ENCODE assay signal across 1 cellular context in genomic region chr14:24141030-24141880, GRCh38.
TF ChIP-seq lines count a peak whose summit lies in the region.

A gene with protein sequence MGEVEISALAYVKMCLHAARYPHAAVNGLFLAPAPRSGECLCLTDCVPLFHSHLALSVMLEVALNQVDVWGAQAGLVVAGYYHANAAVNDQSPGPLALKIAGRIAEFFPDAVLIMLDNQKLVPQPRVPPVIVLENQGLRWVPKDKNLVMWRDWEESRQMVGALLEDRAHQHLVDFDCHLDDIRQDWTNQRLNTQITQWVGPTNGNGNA (minus strand): TSS chr14:24141591. CDS start chr14:24141304, 287 bp downstream.

TF ChIP-seq in K562, 482 proteins besides CTCF, POLR2A, EP300 and RAD21 (continued from another document and continues in another):
- TF ChIP-seq, protein P1, sequence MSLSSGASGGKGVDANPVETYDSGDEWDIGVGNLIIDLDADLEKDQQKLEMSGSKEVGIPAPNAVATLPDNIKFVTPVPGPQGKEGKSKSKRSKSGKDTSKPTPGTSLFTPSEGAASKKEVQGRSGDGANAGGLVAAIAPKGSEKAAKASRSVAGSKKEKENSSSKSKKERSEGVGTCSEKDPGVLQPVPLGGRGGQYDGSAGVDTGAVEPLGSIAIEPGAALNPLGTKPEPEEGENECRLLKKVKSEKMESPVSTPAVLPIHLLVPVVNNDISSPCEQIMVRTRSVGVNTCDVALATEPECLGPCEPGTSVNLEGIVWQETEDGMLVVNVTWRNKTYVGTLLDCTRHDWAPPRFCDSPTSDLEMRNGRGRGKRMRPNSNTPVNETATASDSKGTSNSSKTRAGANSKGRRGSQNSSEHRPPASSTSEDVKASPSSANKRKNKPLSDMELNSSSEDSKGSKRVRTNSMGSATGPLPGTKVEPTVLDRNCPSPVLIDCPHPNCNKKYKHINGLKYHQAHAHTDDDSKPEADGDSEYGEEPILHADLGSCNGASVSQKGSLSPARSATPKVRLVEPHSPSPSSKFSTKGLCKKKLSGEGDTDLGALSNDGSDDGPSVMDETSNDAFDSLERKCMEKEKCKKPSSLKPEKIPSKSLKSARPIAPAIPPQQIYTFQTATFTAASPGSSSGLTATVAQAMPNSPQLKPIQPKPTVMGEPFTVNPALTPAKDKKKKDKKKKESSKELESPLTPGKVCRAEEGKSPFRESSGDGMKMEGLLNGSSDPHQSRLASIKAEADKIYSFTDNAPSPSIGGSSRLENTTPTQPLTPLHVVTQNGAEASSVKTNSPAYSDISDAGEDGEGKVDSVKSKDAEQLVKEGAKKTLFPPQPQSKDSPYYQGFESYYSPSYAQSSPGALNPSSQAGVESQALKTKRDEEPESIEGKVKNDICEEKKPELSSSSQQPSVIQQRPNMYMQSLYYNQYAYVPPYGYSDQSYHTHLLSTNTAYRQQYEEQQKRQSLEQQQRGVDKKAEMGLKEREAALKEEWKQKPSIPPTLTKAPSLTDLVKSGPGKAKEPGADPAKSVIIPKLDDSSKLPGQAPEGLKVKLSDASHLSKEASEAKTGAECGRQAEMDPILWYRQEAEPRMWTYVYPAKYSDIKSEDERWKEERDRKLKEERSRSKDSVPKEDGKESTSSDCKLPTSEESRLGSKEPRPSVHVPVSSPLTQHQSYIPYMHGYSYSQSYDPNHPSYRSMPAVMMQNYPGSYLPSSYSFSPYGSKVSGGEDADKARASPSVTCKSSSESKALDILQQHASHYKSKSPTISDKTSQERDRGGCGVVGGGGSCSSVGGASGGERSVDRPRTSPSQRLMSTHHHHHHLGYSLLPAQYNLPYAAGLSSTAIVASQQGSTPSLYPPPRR (CRISPR knock-in tag; IDR thresholded peaks at IDR 0.05; ENCODE audit: borderline replicate concordance): no peak
- TF ChIP-seq MBD2 (IDR thresholded peaks at IDR 0.05; ENCODE audit: borderline replicate concordance, low read depth): peak; percentile 81; the same call in 1 of the 2 replicates
- TF ChIP-seq, protein P2, sequence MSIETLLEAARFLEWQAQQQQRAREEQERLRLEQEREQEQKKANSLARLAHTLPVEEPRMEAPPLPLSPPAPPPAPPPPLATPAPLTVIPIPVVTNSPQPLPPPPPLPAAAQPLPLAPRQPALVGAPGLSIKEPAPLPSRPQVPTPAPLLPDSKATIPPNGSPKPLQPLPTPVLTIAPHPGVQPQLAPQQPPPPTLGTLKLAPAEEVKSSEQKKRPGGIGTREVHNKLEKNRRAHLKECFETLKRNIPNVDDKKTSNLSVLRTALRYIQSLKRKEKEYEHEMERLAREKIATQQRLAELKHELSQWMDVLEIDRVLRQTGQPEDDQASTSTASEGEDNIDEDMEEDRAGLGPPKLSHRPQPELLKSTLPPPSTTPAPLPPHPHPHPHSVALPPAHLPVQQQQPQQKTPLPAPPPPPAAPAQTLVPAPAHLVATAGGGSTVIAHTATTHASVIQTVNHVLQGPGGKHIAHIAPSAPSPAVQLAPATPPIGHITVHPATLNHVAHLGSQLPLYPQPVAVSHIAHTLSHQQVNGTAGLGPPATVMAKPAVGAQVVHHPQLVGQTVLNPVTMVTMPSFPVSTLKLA (conservative IDR thresholded peaks at IDR 0.05): peak; percentile 83 to 86
- peak; percentile 57 for TF ChIP-seq ATF7 (IDR thresholded peaks at IDR 0.05)
- TF ChIP-seq, protein P3, sequence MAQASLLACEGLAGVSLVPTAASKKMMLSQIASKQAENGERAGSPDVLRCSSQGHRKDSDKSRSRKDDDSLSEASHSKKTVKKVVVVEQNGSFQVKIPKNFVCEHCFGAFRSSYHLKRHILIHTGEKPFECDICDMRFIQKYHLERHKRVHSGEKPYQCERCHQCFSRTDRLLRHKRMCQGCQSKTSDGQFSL (CRISPR knock-in tag; IDR thresholded peaks at IDR 0.05): no peak
- TF ChIP-seq, protein P3 (tag; IDR thresholded peaks at IDR 0.05): no peak
- TF ChIP-seq, protein P4, sequence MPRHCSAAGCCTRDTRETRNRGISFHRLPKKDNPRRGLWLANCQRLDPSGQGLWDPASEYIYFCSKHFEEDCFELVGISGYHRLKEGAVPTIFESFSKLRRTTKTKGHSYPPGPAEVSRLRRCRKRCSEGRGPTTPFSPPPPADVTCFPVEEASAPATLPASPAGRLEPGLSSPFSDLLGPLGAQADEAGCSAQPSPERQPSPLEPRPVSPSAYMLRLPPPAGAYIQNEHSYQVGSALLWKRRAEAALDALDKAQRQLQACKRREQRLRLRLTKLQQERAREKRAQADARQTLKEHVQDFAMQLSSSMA (CRISPR knock-in tag; IDR thresholded peaks at IDR 0.05): no peak
- no peak for TF ChIP-seq BRD4 (IDR thresholded peaks at IDR 0.05)
- no peak for TF ChIP-seq RBM34 (IDR thresholded peaks at IDR 0.05; ENCODE audit: borderline replicate concordance, insufficient read depth, low read length)
- TF ChIP-seq SIN3A (IDR thresholded peaks at IDR 0.05; ENCODE audit: borderline replicate concordance in 2 of 2, control insufficient read depth in 1 of 2, low read depth in 2 of 2, low read length in 2 of 2): peak in 1 of 2 experiments; percentile 21; a peak in 1 of 4 replicates
- TF ChIP-seq JUND (IDR thresholded peaks at IDR 0.05; ENCODE audit: borderline replicate concordance, low read depth, low read length): 0 out of 2 replicates have a peak, but pooled peaks have one; percentile 18
- TF ChIP-seq JUND (tag; IDR thresholded peaks at IDR 0.05; ENCODE audit: borderline replicate concordance, low read depth, low read length): no peak
- TF ChIP-seq FOXM1 (IDR thresholded peaks at IDR 0.05; ENCODE audit: low read depth): peak; percentile 87
- TF ChIP-seq FOXM1 (CRISPR knock-in tag; IDR thresholded peaks at IDR 0.05; ENCODE audit: low read depth): no peak
- TF ChIP-seq THRAP3 (IDR thresholded peaks at IDR 0.05; ENCODE audit: borderline replicate concordance): no peak
- TF ChIP-seq POLR2H (tag; IDR thresholded peaks at IDR 0.05; ENCODE audit: low read depth): peak; percentile 58
- no peak for TF ChIP-seq ARID3B (CRISPR knock-in tag; IDR thresholded peaks at IDR 0.05; ENCODE audit: borderline replicate concordance)
- TF ChIP-seq MIER1 (IDR thresholded peaks at IDR 0.05; ENCODE audit: low read depth): no peak
- TF ChIP-seq ZFPM2 (CRISPR knock-in tag; IDR thresholded peaks at IDR 0.05): no peak
- TF ChIP-seq POLR2G (IDR thresholded peaks at IDR 0.05; ENCODE audit: low read depth, low read length): peak; percentile 93
- peak; percentile 84 for TF ChIP-seq USF1 (CRISPR knock-in tag; IDR thresholded peaks at IDR 0.05)
- TF ChIP-seq VEZF1 (CRISPR knock-in tag; IDR thresholded peaks at IDR 0.05): peak; percentile 84
- no peak for TF ChIP-seq BRCA1 (IDR thresholded peaks at IDR 0.05)
- no peak for TF ChIP-seq BRCA1 (CRISPR knock-in tag; IDR thresholded peaks at IDR 0.05)
- TF ChIP-seq FOXK1 (CRISPR knock-in tag; IDR thresholded peaks at IDR 0.05; ENCODE audit: borderline replicate concordance): no peak
- no peak for TF ChIP-seq SMARCE1 (IDR thresholded peaks at IDR 0.05)
- TF ChIP-seq, protein P5, sequence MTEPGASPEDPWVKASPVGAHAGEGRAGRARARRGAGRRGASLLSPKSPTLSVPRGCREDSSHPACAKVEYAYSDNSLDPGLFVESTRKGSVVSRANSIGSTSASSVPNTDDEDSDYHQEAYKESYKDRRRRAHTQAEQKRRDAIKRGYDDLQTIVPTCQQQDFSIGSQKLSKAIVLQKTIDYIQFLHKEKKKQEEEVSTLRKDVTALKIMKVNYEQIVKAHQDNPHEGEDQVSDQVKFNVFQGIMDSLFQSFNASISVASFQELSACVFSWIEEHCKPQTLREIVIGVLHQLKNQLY (CRISPR knock-in tag; conservative IDR thresholded peaks at IDR 0.05): no peak
- TF ChIP-seq CEBPZ (IDR thresholded peaks at IDR 0.05; ENCODE audit: borderline replicate concordance, low read depth, low read length): peak; percentile 54; the same call in 1 of the 2 replicates
- peak; percentile 97 for TF ChIP-seq PHF21A (IDR thresholded peaks at IDR 0.05; ENCODE audit: borderline replicate concordance, low read depth)
- TF ChIP-seq, protein P6, sequence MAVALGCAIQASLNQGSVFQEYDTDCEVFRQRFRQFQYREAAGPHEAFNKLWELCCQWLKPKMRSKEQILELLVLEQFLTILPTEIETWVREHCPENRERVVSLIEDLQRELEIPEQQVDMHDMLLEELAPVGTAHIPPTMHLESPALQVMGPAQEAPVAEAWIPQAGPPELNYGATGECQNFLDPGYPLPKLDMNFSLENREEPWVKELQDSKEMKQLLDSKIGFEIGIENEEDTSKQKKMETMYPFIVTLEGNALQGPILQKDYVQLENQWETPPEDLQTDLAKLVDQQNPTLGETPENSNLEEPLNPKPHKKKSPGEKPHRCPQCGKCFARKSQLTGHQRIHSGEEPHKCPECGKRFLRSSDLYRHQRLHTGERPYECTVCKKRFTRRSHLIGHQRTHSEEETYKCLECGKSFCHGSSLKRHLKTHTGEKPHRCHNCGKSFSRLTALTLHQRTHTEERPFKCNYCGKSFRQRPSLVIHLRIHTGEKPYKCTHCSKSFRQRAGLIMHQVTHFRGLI (CRISPR knock-in tag; IDR thresholded peaks at IDR 0.05): no peak
- TF ChIP-seq ETV5 (CRISPR knock-in tag; IDR thresholded peaks at IDR 0.05; ENCODE audit: low read depth): peak; percentile 71
- TF ChIP-seq, protein P7, sequence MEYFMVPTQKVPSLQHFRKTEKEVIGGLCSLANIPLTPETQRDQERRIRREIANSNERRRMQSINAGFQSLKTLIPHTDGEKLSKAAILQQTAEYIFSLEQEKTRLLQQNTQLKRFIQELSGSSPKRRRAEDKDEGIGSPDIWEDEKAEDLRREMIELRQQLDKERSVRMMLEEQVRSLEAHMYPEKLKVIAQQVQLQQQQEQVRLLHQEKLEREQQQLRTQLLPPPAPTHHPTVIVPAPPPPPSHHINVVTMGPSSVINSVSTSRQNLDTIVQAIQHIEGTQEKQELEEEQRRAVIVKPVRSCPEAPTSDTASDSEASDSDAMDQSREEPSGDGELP (CRISPR knock-in tag; IDR thresholded peaks at IDR 0.05; ENCODE audit: borderline replicate concordance): peak; percentile 22; the same call in 1 of the 2 replicates
- TF ChIP-seq CC2D1A (IDR thresholded peaks at IDR 0.05): peak; percentile 100
- no peak for TF ChIP-seq FOSL1 (tag; conservative IDR thresholded peaks at IDR 0.05)
- TF ChIP-seq TCF7L2 (IDR thresholded peaks at IDR 0.05; ENCODE audit: low read depth, low read length): no peak
- no peak for TF ChIP-seq ZNF311 (CRISPR knock-in tag; IDR thresholded peaks at IDR 0.05)
- TF ChIP-seq MYBL2 (IDR thresholded peaks at IDR 0.05; ENCODE audit: low read depth): peak; percentile 91
- no peak for TF ChIP-seq MYBL2 (CRISPR knock-in tag; IDR thresholded peaks at IDR 0.05; ENCODE audit: borderline replicate concordance)
- TF ChIP-seq ZNF507 (tag; conservative IDR thresholded peaks at IDR 0.05): no peak
- no peak for TF ChIP-seq BCOR (IDR thresholded peaks at IDR 0.05)
- peak; percentile 45 for TF ChIP-seq ETV1 (tag; conservative IDR thresholded peaks at IDR 0.05; ENCODE audit: low read depth)
